ENCODE assay signal across 10 cellular contexts in genomic region chr1:998051-998821, GRCh38. TPM values are rescaled to one million over a fixed set of nuclear protein-coding genes. Genes with fewer than 3 reads are reported as not detected.
A peak's percentile ranks its signal among the peaks of the same experiment; 100 is the strongest.
DNase-seq lines count a peak whose midpoint lies in the region; ATAC-seq, FAIRE-seq and TF ChIP-seq lines count a peak whose summit lies in the region.
"Had no signal": no experiment of that assay in that cellular context is flagged by ENCODE, and none has a peak within 500 bp of the region (broad histone marks: within the 10 kb centered on the region; RNA-seq: fewer than 3 reads in every experiment).

No MANE protein-coding gene starts in this region.

- TSS peak; percentile 33 for BruUV-seq in K562 (replicated peaks; lab: Mats Ljungman, UMichigan)

- TF ChIP-seq RAD21 in K562 (CRISPR knock-in tag; conservative IDR thresholded peaks at IDR 0.05 in 1 of 2, IDR thresholded peaks at IDR 0.05 in 1 of 2), result no peak

- H3K27ac ChIP-seq in K562 (ENCODE audit: extremely low read depth, low read depth, low read length) (no peak overlapping the region), keratinocyte (ENCODE audit: control insufficient read depth, insufficient read depth, low read length) (no peak overlapping the region), suprapubic skin (no peak overlapping the region)

- H3K4me1 ChIP-seq in K562 (replicated peaks in 1 of 2; ENCODE audit: control insufficient read depth in 2 of 2, insufficient read depth in 2 of 2, low read length in 2 of 2), result peaks cover 8 to 76% of the 10 kb centered on the region in 2 experiments; a peak in 4 of 5 replicates
- peaks cover 13% of the 10 kb centered on the region for H3K4me1 ChIP-seq in keratinocyte (ENCODE audit: control insufficient read depth, extremely low read depth, insufficient read depth, low read length)
- peaks cover 49% of the 10 kb centered on the region for H3K4me1 ChIP-seq in suprapubic skin

- peak overlapping the region in 1 of 2 experiments; percentile 43; a peak in 1 of 4 replicates for H3K9ac ChIP-seq in K562 (ENCODE audit: insufficient read depth in 1 of 2, low read depth in 2 of 2, low read length in 2 of 2)
- peak overlapping the region; percentile 33 for H3K9ac ChIP-seq in keratinocyte (ENCODE audit: control insufficient read depth, extremely low read depth, insufficient read depth, low read length)

- H4K20me1 ChIP-seq in K562 (replicated peaks; ENCODE audit: control insufficient read depth, insufficient read depth, low read length) (peaks cover 11% of the 10 kb centered on the region; the same call in 1 of the 2 replicates), keratinocyte (ENCODE audit: control insufficient read depth, extremely low read depth, insufficient read depth, low read length) (peaks cover 5% of the 10 kb centered on the region)

- TF ChIP-seq POLR2A in K562 (conservative IDR thresholded peaks at IDR 0.05) (no peak), suprapubic skin (IDR thresholded peaks at IDR 0.05) (no peak)

- DNase-seq in HEK293T (ENCODE audit: extremely low spot score) (no peak), K562 (ENCODE audit: extremely low read depth in 1 of 4, low spot score in 3 of 4) (peak in 3 of 4 experiments; percentile 49 to 75 (median 74)), keratinocyte (ENCODE audit: low read depth, low spot score) (no peak), suprapubic skin (ENCODE audit: low spot score in 2 of 2) (peak; percentile 64 to 80), T-helper 1 cell (no peak), NCI-H345 (lab: John Stamatoyannopoulos, UW) (no peak), cerebellum (ENCODE audit: low spot score) (no peak)
- no peak for DNase-seq in activated CD8-positive, alpha-beta memory T cell treated with anti-CD3 and anti-CD28 coated beads, Interleukin-2, amount 50 U/mL, for 48 hours
- DNase-seq: NCI-H1436 treated with DMSO at 0.1 percent for 48 hours had no signal

- H3K79me2 ChIP-seq in K562 (ENCODE audit: control insufficient read depth, insufficient read depth, low read length) (peaks cover 16% of the 10 kb centered on the region; the same call in 2 of the 3 replicates), keratinocyte (ENCODE audit: control insufficient read depth, insufficient read depth, low read length) (no peaks in the 10 kb centered on the region)

- no peaks in the 10 kb centered on the region for H3K36me3 ChIP-seq in K562 (ENCODE audit: control insufficient read depth, insufficient read depth, low read length)
- H3K36me3 ChIP-seq in keratinocyte (ENCODE audit: control insufficient read depth in 2 of 2, extremely low read depth in 1 of 2, insufficient read depth in 2 of 2, low read length in 2 of 2), result no peaks in the 10 kb centered on the region
- H3K36me3 ChIP-seq in suprapubic skin, result no peaks in the 10 kb centered on the region

- intact Hi-C loops in K562 (cut with micrococcal nuclease), result no loop called here

- no peak overlapping the region for H2AFZ ChIP-seq in K562 (ENCODE audit: low read depth, low read length)
- no peak overlapping the region for H2AFZ ChIP-seq in keratinocyte (ENCODE audit: control insufficient read depth, low read length)

- CTCF ChIA-PET in HEK293T (lab: Yijun Ruan, JAX) (interaction anchor here (1.5 kb wide), 1 partner anchor 14 kb away, joined by 6 read pairs; no protein-coding TSS in a partner anchor), K562 (lab: Yijun Ruan, JAX; ENCODE audit: low intra/inter-chr PET ratio) (no interaction called here)

- TF ChIP-seq EP300 in K562 (IDR thresholded peaks at IDR 0.05; ENCODE audit: low read length), result no peak
- TF ChIP-seq EP300 in suprapubic skin (IDR thresholded peaks at IDR 0.05), result no peak

- POLR2A ChIA-PET in HEK293T (lab: Yijun Ruan, JAX) (interaction anchor here (1.0 to 2.5 kb wide), 11 partner anchors 9 to 82 kb away, joined by 3 to 14 read pairs (median 4); partner anchors contain the start of gene PERM1), K562 (lab: Yijun Ruan, JAX) (interaction anchor here (0.7 to 1.9 kb wide), 6 partner anchors 14 to 204 kb away, joined by 3 to 8 read pairs (median 4); partner anchors contain the start of genes ISG15 and PERM1)

- H3K4me3 ChIP-seq in K562 (peak overlapping the region; percentile 52; the same call in 1 of the 2 replicates), keratinocyte (ENCODE audit: control insufficient read depth in 2 of 3, extremely low read depth in 1 of 3, insufficient read depth in 2 of 3, low read depth in 1 of 3, low read length in 3 of 3) (peak overlapping the region in 2 of 3 experiments; percentile 13 to 66), suprapubic skin (peak overlapping the region; percentile 56)

- dilution Hi-C loops in keratinocyte (cut with MboI; ENCODE audit: extremely low pct_ligation_motif_present, low sequenced_read_pairs), result no loop called here

- WGBS in K562 (ENCODE audit: insufficient coverage, low coverage, missing lambda C conversion rate), result 67% methylated on average over 45 of the region's 82 CpGs
- 71% methylated on average over 21 of the region's 82 CpGs for WGBS in suprapubic skin

- no peak for ATAC-seq in K562

- H3K9me1 ChIP-seq in K562 (ENCODE audit: control insufficient read depth, insufficient read depth, low read length), result no peaks in the 10 kb centered on the region
- H3K9me1 ChIP-seq in keratinocyte (ENCODE audit: control insufficient read depth, extremely low read depth, insufficient read depth, low read length), result no peaks in the 10 kb centered on the region

- in situ Hi-C loops in K562 (cut with MboI), result no loop called here

- H3K27me3 ChIP-seq in K562 (ENCODE audit: control insufficient read depth in 2 of 2, insufficient read depth in 2 of 2, low read length in 2 of 2), result peaks cover 0 to 8% of the 10 kb centered on the region in 2 experiments; a peak in 1 of 5 replicates
- peaks cover 28% of the 10 kb centered on the region for H3K27me3 ChIP-seq in keratinocyte (ENCODE audit: control insufficient read depth, extremely low read depth, insufficient read depth, low read length)
- H3K27me3 ChIP-seq in suprapubic skin, result peaks cover 66% of the 10 kb centered on the region

- FAIRE-seq in K562 (lab: Jason Lieb, UNC), result no peak
- no peak for FAIRE-seq in keratinocyte (lab: Jason Lieb, UNC)

- H3K9me3 ChIP-seq in K562 (replicated peaks; ENCODE audit: control insufficient read depth, insufficient read depth, low read depth, low read length) (no peaks in the 10 kb centered on the region), keratinocyte (ENCODE audit: control insufficient read depth, low read depth, low read length) (no peaks in the 10 kb centered on the region), suprapubic skin (no peaks in the 10 kb centered on the region)

- TF ChIP-seq CTCF in K562 (IDR thresholded peaks at IDR 0.05 in 2 of 3, conservative IDR thresholded peaks at IDR 0.05 in 1 of 3; ENCODE audit: insufficient read depth in 2 of 3, low read depth in 1 of 3, low read length in 3 of 3), result 0 out of 6 replicates have a peak, but pooled peaks of 1 of the 3 experiments have one; percentile 13
- no peak for TF ChIP-seq CTCF in keratinocyte (optimal IDR thresholded peaks at IDR 0.05 in 1 of 3, IDR thresholded peaks at IDR 0.05 in 1 of 3, conservative IDR thresholded peaks at IDR 0.05 in 1 of 3; ENCODE audit: extremely low read depth in 1 of 3, insufficient read depth in 2 of 3, low read length in 3 of 3)
- TF ChIP-seq CTCF in suprapubic skin (IDR thresholded peaks at IDR 0.05), result no peak

- H3K4me2 ChIP-seq in K562 (ENCODE audit: insufficient read depth, low read length) (no peak overlapping the region), keratinocyte (ENCODE audit: control insufficient read depth, extremely low read depth, insufficient read depth, low read depth, low read length) (peak overlapping the region; percentile 32)

RNA-seq across cellular contexts. Expression of gene HES4, which starts 1.7 kb away (rescaled TPM):
- total RNA-seq in K562 (2011; cell fraction: chromatin; rRNA removed; ENCODE audit: low replicate concordance), result 5.7 and 23.9 TPM in 2 replicates
- total RNA-seq in K562 (2011; cell fraction: nucleolus; rRNA removed), result 54.5 and 57.7 TPM in 2 replicates
- 14.9 and 19.0 TPM in 2 replicates for total RNA-seq in K562 (2011; cell fraction: nucleoplasm; rRNA removed)
- total RNA-seq in K562 (2014; rRNA removed) (41.4 and 49.2 TPM in 2 replicates), K562 (2014; rRNA removed; fragmentation: Illumina TruSeq; extraction: Trizol) (0.25 TPM in 1 of 2 replicates, not detected in the other), K562 (2015; rRNA removed; fragmentation: Illumina TruSeq; extraction: Trizol) (1.9 TPM in 2 replicates), K562 (2021) (40.5 and 44.3 TPM in 2 replicates), suprapubic skin (10 to 100 TPM; 12.7 to 34.8 (median 31.6) TPM), cerebellum (14.9 TPM)
- polyA plus RNA-seq in K562 (2011; rRNA removed) (5.3 and 10.4 TPM in 2 replicates), K562 (2014; fragmentation: Illumina TruSeq; extraction: Trizol) (0.21 and 0.61 TPM in 2 replicates), K562 (2014; fragmentation: Nextera tagmentation; extraction: Ambion mirVana) (not detected), K562 (2014; rRNA removed) (33.7 and 43.7 TPM in 2 replicates), keratinocyte (3.0 to 14.7 TPM (median 3.1 TPM) in 3 replicates)
- 18.6 and 66.9 TPM in 2 replicates for polyA plus RNA-seq in K562 (2011; cell fraction: cytosol; rRNA removed)
- polyA plus RNA-seq in K562 (2011; cell fraction: nucleus; rRNA removed), result 86.7 and 173 TPM in 2 replicates
- polyA plus RNA-seq in K562 (2012), result 8.3 and 15.7 TPM in 2 replicates
- polyA minus RNA-seq in K562 (2011; rRNA and poly(A)+ RNA removed), result 0.21 TPM in 1 of 2 replicates, not detected in the other
- 3.6 and 11.6 TPM in 2 replicates for polyA minus RNA-seq in K562 (2011; cell fraction: cytosol; rRNA and poly(A)+ RNA removed)
- 7.2 and 11.6 TPM in 2 replicates for polyA minus RNA-seq in K562 (2011; cell fraction: nucleus; rRNA and poly(A)+ RNA removed)
- polyA plus RNA-seq in keratinocyte (2011; ENCODE audit: low read depth), result 9.0 TPM
- 4.3 and 19.7 TPM in 2 replicates for polyA plus RNA-seq in keratinocyte (2011; cell fraction: cytosol; rRNA removed)
- 35.8 and 69.8 TPM in 2 replicates for polyA plus RNA-seq in keratinocyte (2011; cell fraction: nucleus; rRNA removed)
- polyA plus RNA-seq in keratinocyte (2012; ENCODE audit: low replicate concordance), result 4.7 and 19.6 TPM in 2 replicates
- polyA minus RNA-seq in keratinocyte, result 0.35 to 0.79 TPM (median 0.76 TPM) in 3 replicates
- 22.4 TPM for polyA minus RNA-seq in keratinocyte (2011; cell fraction: cytosol; rRNA and poly(A)+ RNA removed)
- 5.4 and 11.4 TPM in 2 replicates for polyA minus RNA-seq in keratinocyte (2011; cell fraction: nucleus; rRNA and poly(A)+ RNA removed)

RNA-seq across cellular contexts. Expression of gene ISG15, which starts 15.1 kb away (rescaled TPM):
- total RNA-seq in K562 (2011; cell fraction: chromatin; rRNA removed; ENCODE audit: low replicate concordance), result 2.7 and 7.4 TPM in 2 replicates
- 13.3 and 15.0 TPM in 2 replicates for total RNA-seq in K562 (2011; cell fraction: nucleolus; rRNA removed)
- 6.9 and 9.5 TPM in 2 replicates for total RNA-seq in K562 (2011; cell fraction: nucleoplasm; rRNA removed)
- total RNA-seq in K562 (2014; rRNA removed) (58.3 and 70.7 TPM in 2 replicates), K562 (2014; rRNA removed; fragmentation: Illumina TruSeq; extraction: Trizol) (0.40 and 0.54 TPM in 2 replicates), K562 (2015; rRNA removed; fragmentation: Illumina TruSeq; extraction: Trizol) (10.8 and 11.6 TPM in 2 replicates), K562 (2021) (31.1 and 32.5 TPM in 2 replicates), suprapubic skin (10 to 100 TPM in 1 of 4 donors, 1 to 10 TPM in 3; 5.4 to 10.1 (median 7.9) TPM), cerebellum (10.3 TPM)
- polyA plus RNA-seq in K562 (2011; rRNA removed) (14.5 and 15.7 TPM in 2 replicates), K562 (2014; fragmentation: Illumina TruSeq; extraction: Trizol) (2.6 and 12.8 TPM in 2 replicates), K562 (2014; fragmentation: Nextera tagmentation; extraction: Ambion mirVana) (10 to 100 TPM in 1 of 2 experiments, 1 to 10 TPM in 1; 7.2 to 12.2 TPM), K562 (2014; rRNA removed) (50.8 and 56.1 TPM in 2 replicates), keratinocyte (222 to 711 TPM (median 246 TPM) in 3 replicates)
- polyA plus RNA-seq in K562 (2011; cell fraction: cytosol; rRNA removed), result 26.4 and 90.5 TPM in 2 replicates
- 11.7 and 19.4 TPM in 2 replicates for polyA plus RNA-seq in K562 (2011; cell fraction: nucleus; rRNA removed)
- polyA plus RNA-seq in K562 (2012), result 26.7 and 43.1 TPM in 2 replicates
- 1.9 and 3.6 TPM in 2 replicates for polyA minus RNA-seq in K562 (2011; rRNA and poly(A)+ RNA removed)
- polyA minus RNA-seq in K562 (2011; cell fraction: cytosol; rRNA and poly(A)+ RNA removed), result 6.9 and 7.5 TPM in 2 replicates
- 1.9 and 5.0 TPM in 2 replicates for polyA minus RNA-seq in K562 (2011; cell fraction: nucleus; rRNA and poly(A)+ RNA removed)
- polyA plus RNA-seq in keratinocyte (2011; ENCODE audit: low read depth), result 26.1 TPM
- 145 and 468 TPM in 2 replicates for polyA plus RNA-seq in keratinocyte (2011; cell fraction: cytosol; rRNA removed)
- polyA plus RNA-seq in keratinocyte (2011; cell fraction: nucleus; rRNA removed), result 104 and 161 TPM in 2 replicates
- polyA plus RNA-seq in keratinocyte (2012; ENCODE audit: low replicate concordance), result 16.6 and 445 TPM in 2 replicates
- 93.8 to 242 TPM (median 129 TPM) in 3 replicates for polyA minus RNA-seq in keratinocyte
- polyA minus RNA-seq in keratinocyte (2011; cell fraction: cytosol; rRNA and poly(A)+ RNA removed), result 327 TPM
- 62.5 and 82.8 TPM in 2 replicates for polyA minus RNA-seq in keratinocyte (2011; cell fraction: nucleus; rRNA and poly(A)+ RNA removed)

RNA-seq across cellular contexts. Expression of gene PERM1, which starts 16.3 kb away (rescaled TPM):
- 0.30 and 1.0 TPM in 2 replicates for total RNA-seq in K562 (2011; cell fraction: chromatin; rRNA removed; ENCODE audit: low replicate concordance)
- 0.39 and 0.67 TPM in 2 replicates for total RNA-seq in K562 (2011; cell fraction: nucleolus; rRNA removed)
- total RNA-seq in K562 (2011; cell fraction: nucleoplasm; rRNA removed), result 0.23 and 0.29 TPM in 2 replicates
- not detected in 2 replicates for total RNA-seq in K562 (2014; rRNA removed)
- total RNA-seq in K562 (2014; rRNA removed; fragmentation: Illumina TruSeq; extraction: Trizol), result not detected in 2 replicates
- total RNA-seq in K562 (2015; rRNA removed; fragmentation: Illumina TruSeq; extraction: Trizol), result not detected in 2 replicates
- total RNA-seq in K562 (2021), result not detected in 2 replicates
- 0.04 TPM in 1 of 2 replicates, not detected in the other for polyA plus RNA-seq in K562 (2011; rRNA removed)
- polyA plus RNA-seq in K562 (2011; cell fraction: cytosol; rRNA removed), result 0.06 TPM in 1 of 2 replicates, not detected in the other
- 0.18 and 0.25 TPM in 2 replicates for polyA plus RNA-seq in K562 (2011; cell fraction: nucleus; rRNA removed)
- 0.46 and 0.48 TPM in 2 replicates for polyA plus RNA-seq in K562 (2012)
- polyA plus RNA-seq in K562 (2014; fragmentation: Illumina TruSeq; extraction: Trizol), result not detected in 2 replicates
- not detected for polyA plus RNA-seq in K562 (2014; fragmentation: Nextera tagmentation; extraction: Ambion mirVana)
- polyA plus RNA-seq in K562 (2014; rRNA removed), result not detected in 2 replicates
- not detected in 2 replicates for polyA minus RNA-seq in K562 (2011; rRNA and poly(A)+ RNA removed)
- polyA minus RNA-seq in K562 (2011; cell fraction: cytosol; rRNA and poly(A)+ RNA removed), result not detected in 2 replicates
- 0.33 TPM in 1 of 2 replicates, not detected in the other for polyA minus RNA-seq in K562 (2011; cell fraction: nucleus; rRNA and poly(A)+ RNA removed)
- not detected in 3 replicates for polyA plus RNA-seq in keratinocyte
- not detected for polyA plus RNA-seq in keratinocyte (2011; ENCODE audit: low read depth)
- polyA plus RNA-seq in keratinocyte (2011; cell fraction: cytosol; rRNA removed), result not detected in 2 replicates
- not detected in 2 replicates for polyA plus RNA-seq in keratinocyte (2011; cell fraction: nucleus; rRNA removed)
- polyA plus RNA-seq in keratinocyte (2012; ENCODE audit: low replicate concordance), result 6.3 and 8.5 TPM in 2 replicates
- polyA minus RNA-seq in keratinocyte, result not detected in 3 replicates
- not detected for polyA minus RNA-seq in keratinocyte (2011; cell fraction: cytosol; rRNA and poly(A)+ RNA removed)
- not detected in 2 replicates for polyA minus RNA-seq in keratinocyte (2011; cell fraction: nucleus; rRNA and poly(A)+ RNA removed)
- under 1 TPM; 0.24 to 0.93 (median 0.44) TPM for total RNA-seq in suprapubic skin
- 0.18 TPM for total RNA-seq in cerebellum

RNA-seq across cellular contexts. Expression of gene AGRN, which starts 21.7 kb away (rescaled TPM):
- total RNA-seq in K562 (2011; cell fraction: chromatin; rRNA removed; ENCODE audit: low replicate concordance), result 268 and 576 TPM in 2 replicates
- 387 and 414 TPM in 2 replicates for total RNA-seq in K562 (2011; cell fraction: nucleolus; rRNA removed)
- 326 and 377 TPM in 2 replicates for total RNA-seq in K562 (2011; cell fraction: nucleoplasm; rRNA removed)
- 29.5 and 37.2 TPM in 2 replicates for total RNA-seq in K562 (2014; rRNA removed)
- total RNA-seq in K562 (2014; rRNA removed; fragmentation: Illumina TruSeq; extraction: Trizol), result 4.5 and 4.9 TPM in 2 replicates
- 12.0 and 13.2 TPM in 2 replicates for total RNA-seq in K562 (2015; rRNA removed; fragmentation: Illumina TruSeq; extraction: Trizol)
- total RNA-seq in K562 (2021), result 89.7 and 111 TPM in 2 replicates
- polyA plus RNA-seq in K562 (2011; rRNA removed), result 18.1 and 39.0 TPM in 2 replicates
- polyA plus RNA-seq in K562 (2011; cell fraction: cytosol; rRNA removed), result 28.0 and 43.3 TPM in 2 replicates
- 483 and 499 TPM in 2 replicates for polyA plus RNA-seq in K562 (2011; cell fraction: nucleus; rRNA removed)
- polyA plus RNA-seq in K562 (2012), result 66.2 and 73.2 TPM in 2 replicates
- polyA plus RNA-seq in K562 (2014; fragmentation: Illumina TruSeq; extraction: Trizol), result 19.2 and 34.8 TPM in 2 replicates
- under 1 TPM; 0.04 to 0.06 TPM for polyA plus RNA-seq in K562 (2014; fragmentation: Nextera tagmentation; extraction: Ambion mirVana)
- 49.3 and 67.7 TPM in 2 replicates for polyA plus RNA-seq in K562 (2014; rRNA removed)
- polyA minus RNA-seq in K562 (2011; rRNA and poly(A)+ RNA removed), result 12.6 and 21.4 TPM in 2 replicates
- polyA minus RNA-seq in K562 (2011; cell fraction: cytosol; rRNA and poly(A)+ RNA removed), result 33.4 and 47.6 TPM in 2 replicates
- 68.5 and 80.0 TPM in 2 replicates for polyA minus RNA-seq in K562 (2011; cell fraction: nucleus; rRNA and poly(A)+ RNA removed)
- 72.4 to 128 TPM (median 115 TPM) in 3 replicates for polyA plus RNA-seq in keratinocyte
- polyA plus RNA-seq in keratinocyte (2011; ENCODE audit: low read depth), result 39.1 TPM
- polyA plus RNA-seq in keratinocyte (2011; cell fraction: cytosol; rRNA removed), result 16.3 and 42.4 TPM in 2 replicates
- 502 and 631 TPM in 2 replicates for polyA plus RNA-seq in keratinocyte (2011; cell fraction: nucleus; rRNA removed)
- 81.1 and 250 TPM in 2 replicates for polyA plus RNA-seq in keratinocyte (2012; ENCODE audit: low replicate concordance)
- polyA minus RNA-seq in keratinocyte, result 138 to 307 TPM (median 166 TPM) in 3 replicates
- 279 TPM for polyA minus RNA-seq in keratinocyte (2011; cell fraction: cytosol; rRNA and poly(A)+ RNA removed)
- polyA minus RNA-seq in keratinocyte (2011; cell fraction: nucleus; rRNA and poly(A)+ RNA removed), result 641 and 796 TPM in 2 replicates
- 10 to 100 TPM; 50.6 to 84.8 (median 71.1) TPM for total RNA-seq in suprapubic skin
- 71.5 TPM for total RNA-seq in cerebellum

RNA-seq across cellular contexts. Expression of gene PLEKHN1, which starts 32.0 kb away (rescaled TPM):
- 0.99 and 3.5 TPM in 2 replicates for total RNA-seq in K562 (2011; cell fraction: chromatin; rRNA removed; ENCODE audit: low replicate concordance)
- total RNA-seq in K562 (2011; cell fraction: nucleolus; rRNA removed), result 1.2 and 2.6 TPM in 2 replicates
- total RNA-seq in K562 (2011; cell fraction: nucleoplasm; rRNA removed), result 0.88 and 1.6 TPM in 2 replicates
- total RNA-seq in K562 (2014; rRNA removed), result 0.09 and 0.69 TPM in 2 replicates
- 0.07 TPM in 1 of 2 replicates, not detected in the other for total RNA-seq in K562 (2014; rRNA removed; fragmentation: Illumina TruSeq; extraction: Trizol)
- total RNA-seq in K562 (2015; rRNA removed; fragmentation: Illumina TruSeq; extraction: Trizol), result 0.11 and 0.18 TPM in 2 replicates
- total RNA-seq in K562 (2021), result 1.2 and 1.5 TPM in 2 replicates
- polyA plus RNA-seq in K562 (2011; rRNA removed), result 0.13 and 0.34 TPM in 2 replicates
- 0.12 and 0.37 TPM in 2 replicates for polyA plus RNA-seq in K562 (2011; cell fraction: cytosol; rRNA removed)
- polyA plus RNA-seq in K562 (2011; cell fraction: nucleus; rRNA removed), result 2.6 and 3.6 TPM in 2 replicates
- polyA plus RNA-seq in K562 (2012), result 0.47 and 1.4 TPM in 2 replicates
- 0.13 and 0.69 TPM in 2 replicates for polyA plus RNA-seq in K562 (2014; fragmentation: Illumina TruSeq; extraction: Trizol)
- polyA plus RNA-seq in K562 (2014; fragmentation: Nextera tagmentation; extraction: Ambion mirVana), result not detected
- 0.52 and 0.80 TPM in 2 replicates for polyA plus RNA-seq in K562 (2014; rRNA removed)
- not detected in 2 replicates for polyA minus RNA-seq in K562 (2011; rRNA and poly(A)+ RNA removed)
- 0.55 TPM in 1 of 2 replicates, not detected in the other for polyA minus RNA-seq in K562 (2011; cell fraction: cytosol; rRNA and poly(A)+ RNA removed)
- polyA minus RNA-seq in K562 (2011; cell fraction: nucleus; rRNA and poly(A)+ RNA removed), result 1.3 and 1.8 TPM in 2 replicates
- 2.5 to 4.9 TPM (median 3.8 TPM) in 3 replicates for polyA plus RNA-seq in keratinocyte
- polyA plus RNA-seq in keratinocyte (2011; ENCODE audit: low read depth), result 4.0 TPM
- 1.4 and 4.6 TPM in 2 replicates for polyA plus RNA-seq in keratinocyte (2011; cell fraction: cytosol; rRNA removed)
- polyA plus RNA-seq in keratinocyte (2011; cell fraction: nucleus; rRNA removed), result 14.0 and 25.9 TPM in 2 replicates
- polyA plus RNA-seq in keratinocyte (2012; ENCODE audit: low replicate concordance), result 10.0 and 12.7 TPM in 2 replicates
- polyA minus RNA-seq in keratinocyte, result 2.1 to 7.9 TPM (median 2.2 TPM) in 3 replicates
- polyA minus RNA-seq in keratinocyte (2011; cell fraction: cytosol; rRNA and poly(A)+ RNA removed), result 5.8 TPM
- polyA minus RNA-seq in keratinocyte (2011; cell fraction: nucleus; rRNA and poly(A)+ RNA removed), result 9.8 and 12.5 TPM in 2 replicates
- total RNA-seq in suprapubic skin, result 10 to 100 TPM; 36.1 to 69.0 (median 48.4) TPM
- not detected for total RNA-seq in cerebellum
- total RNA-seq: skeletal muscle tissue had no signal

Comparison
In these comparisons a context has a peak if more than half of its experiments do, and no peak if none do; other contexts are left out.
1. DNase-seq: peak in K562 (3 of 4) and suprapubic skin (2 of 2); none in HEK293T (single experiment), keratinocyte (single experiment), T-helper 1 cell (0 of 5), NCI-H345 (single experiment), cerebellum (single experiment) and activated CD8-positive, alpha-beta memory T cell treated with anti-CD3 and anti-CD28 coated beads, Interleukin-2, amount 50 U/mL, for 48 hours (single experiment).
2. Peak in every context shown above with its lines, with median percentiles within 50 percentile points of each other: H3K4me3 ChIP-seq.